In the genomic region with DNA sequence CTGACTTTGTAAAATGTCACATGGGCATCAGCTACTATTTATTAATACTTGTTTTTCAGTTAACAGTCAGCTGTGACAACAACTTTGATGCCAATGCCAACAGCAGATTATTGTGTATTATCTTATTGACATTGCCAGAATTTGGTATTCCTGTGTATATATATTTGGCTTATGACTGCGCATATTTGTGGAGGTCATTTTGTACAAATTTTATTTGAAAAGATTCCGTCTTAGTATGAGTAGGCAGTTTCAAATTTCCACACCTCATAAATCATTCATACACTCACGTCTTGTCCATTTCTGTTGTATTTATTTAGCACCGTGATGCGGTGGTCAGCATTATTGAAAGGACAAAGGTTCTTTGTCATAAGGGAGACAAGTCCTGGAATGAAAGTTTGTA, we compare ENCODE assay signal across 19 cellular contexts.
"Had no signal": no experiment of that assay in that cellular context is flagged by ENCODE, and none has a peak within 500 bp of the region (broad histone marks: within the 10 kb centered on the region; RNA-seq: fewer than 3 reads in every experiment).

No MANE protein-coding gene starts in this region.

- H3K36me3 Mint-ChIP-seq: activated naive CD4-positive, alpha-beta T cell treated with anti-CD3 and anti-CD28 coated beads, Interleukin-2, amount 10 ng/mL, durations not matched to agents 7 days and 5 days; stimulated activated naive B cell treated with anti-CD40 and anti-IgM and Interleukin-4, amounts not matched to agents 10 μg/mL and 1 μg/mL and 100 μg/mL, for 72 hours had no signal

- FAIRE-seq: endometrium, kidney had no signal

- H3K27ac ChIP-seq: gastrocnemius medialis, heart left ventricle, sigmoid colon, spleen, upper lobe of right lung had no signal

- H3K27me3 ChIP-seq: gastrocnemius medialis, heart left ventricle, sigmoid colon, spleen, upper lobe of right lung had no signal

- DNase-seq: activated CD4-positive, alpha-beta T cell treated with anti-CD3 and anti-CD28 coated beads, Interleukin-2, amount 10 ng/mL, durations not matched to agents 24 days and 14 days; activated CD8-positive, alpha-beta T cell treated with anti-CD3 and anti-CD28 coated beads for 36 hours; activated naive CD4-positive, alpha-beta T cell treated with anti-CD3 and anti-CD28 coated beads, Interleukin-2, amount 10 ng/mL, durations not matched to agents 7 days and 5 days; activated naive CD8-positive, alpha-beta T cell treated with anti-CD3 and anti-CD28 coated beads, Interleukin-2, amount 50 U/mL, for 24 hours; activated T-cell treated with anti-CD3 and anti-CD28 coated beads, Interleukin-2, amount 50 U/mL, for 1 hour; anterior cingulate cortex; cortex of kidney; erythroblast; gastrocnemius medialis; heart left ventricle; kidney; nephron progenitor cell; nucleus accumbens; sigmoid colon; spleen; stimulated activated naive B cell treated with anti-CD40 and anti-IgM and Interleukin-4, amounts not matched to agents 10 μg/mL and 1 μg/mL and 100 μg/mL, for 72 hours; upper lobe of right lung had no signal

- H3K27me3 Mint-ChIP-seq: activated CD4-positive, alpha-beta T cell treated with anti-CD3 and anti-CD28 coated beads, Interleukin-2, amount 10 ng/mL, durations not matched to agents 24 days and 14 days; activated CD8-positive, alpha-beta T cell treated with anti-CD3 and anti-CD28 coated beads for 36 hours; activated naive CD4-positive, alpha-beta T cell treated with anti-CD3 and anti-CD28 coated beads, Interleukin-2, amount 10 ng/mL, durations not matched to agents 7 days and 5 days; activated naive CD8-positive, alpha-beta T cell treated with anti-CD3 and anti-CD28 coated beads, Interleukin-2, amount 50 U/mL, for 24 hours; stimulated activated naive B cell treated with anti-CD40 and anti-IgM and Interleukin-4, amounts not matched to agents 10 μg/mL and 1 μg/mL and 100 μg/mL, for 72 hours had no signal

- ATAC-seq: activated CD8-positive, alpha-beta T cell treated with anti-CD3 and anti-CD28 coated beads for 36 hours; activated naive CD8-positive, alpha-beta T cell treated with anti-CD3 and anti-CD28 coated beads, Interleukin-2, amount 50 U/mL, for 24 hours; gastrocnemius medialis; heart left ventricle; left lobe of liver; stimulated activated naive B cell treated with anti-CD40 and anti-IgM and Interleukin-4, amounts not matched to agents 10 μg/mL and 1 μg/mL and 100 μg/mL, for 72 hours; upper lobe of right lung had no signal

- H3K4me1 Mint-ChIP-seq: activated CD4-positive, alpha-beta T cell treated with anti-CD3 and anti-CD28 coated beads, Interleukin-2, amount 10 ng/mL, durations not matched to agents 24 days and 14 days; activated naive CD4-positive, alpha-beta T cell treated with anti-CD3 and anti-CD28 coated beads, Interleukin-2, amount 10 ng/mL, durations not matched to agents 7 days and 5 days; activated naive CD8-positive, alpha-beta T cell treated with anti-CD3 and anti-CD28 coated beads, Interleukin-2, amount 50 U/mL, for 24 hours; stimulated activated naive B cell treated with anti-CD40 and anti-IgM and Interleukin-4, amounts not matched to agents 10 μg/mL and 1 μg/mL and 100 μg/mL, for 72 hours had no signal

- H3K36me3 ChIP-seq: gastrocnemius medialis, heart left ventricle, sigmoid colon, spleen, upper lobe of right lung had no signal

- H3K9me3 ChIP-seq: gastrocnemius medialis, heart left ventricle, sigmoid colon, spleen, upper lobe of right lung had no signal

- H3K9me3 Mint-ChIP-seq: activated CD4-positive, alpha-beta T cell treated with anti-CD3 and anti-CD28 coated beads, Interleukin-2, amount 10 ng/mL, durations not matched to agents 24 days and 14 days; activated CD8-positive, alpha-beta T cell treated with anti-CD3 and anti-CD28 coated beads for 36 hours; activated naive CD4-positive, alpha-beta T cell treated with anti-CD3 and anti-CD28 coated beads, Interleukin-2, amount 10 ng/mL, durations not matched to agents 7 days and 5 days; activated naive CD8-positive, alpha-beta T cell treated with anti-CD3 and anti-CD28 coated beads, Interleukin-2, amount 50 U/mL, for 24 hours; nephron progenitor cell; stimulated activated naive B cell treated with anti-CD40 and anti-IgM and Interleukin-4, amounts not matched to agents 10 μg/mL and 1 μg/mL and 100 μg/mL, for 72 hours had no signal

- H3K27ac Mint-ChIP-seq: activated CD4-positive, alpha-beta T cell treated with anti-CD3 and anti-CD28 coated beads, Interleukin-2, amount 10 ng/mL, durations not matched to agents 24 days and 14 days; activated CD8-positive, alpha-beta T cell treated with anti-CD3 and anti-CD28 coated beads for 36 hours; activated naive CD4-positive, alpha-beta T cell treated with anti-CD3 and anti-CD28 coated beads, Interleukin-2, amount 10 ng/mL, durations not matched to agents 7 days and 5 days; activated naive CD8-positive, alpha-beta T cell treated with anti-CD3 and anti-CD28 coated beads, Interleukin-2, amount 50 U/mL, for 24 hours; nephron progenitor cell; stimulated activated naive B cell treated with anti-CD40 and anti-IgM and Interleukin-4, amounts not matched to agents 10 μg/mL and 1 μg/mL and 100 μg/mL, for 72 hours had no signal

- H3K4me3 ChIP-seq: gastrocnemius medialis, heart left ventricle, sigmoid colon, spleen, upper lobe of right lung had no signal

- H3K4me3 Mint-ChIP-seq: activated CD4-positive, alpha-beta T cell treated with anti-CD3 and anti-CD28 coated beads, Interleukin-2, amount 10 ng/mL, durations not matched to agents 24 days and 14 days; activated CD8-positive, alpha-beta T cell treated with anti-CD3 and anti-CD28 coated beads for 36 hours; activated naive CD4-positive, alpha-beta T cell treated with anti-CD3 and anti-CD28 coated beads, Interleukin-2, amount 10 ng/mL, durations not matched to agents 7 days and 5 days; activated naive CD8-positive, alpha-beta T cell treated with anti-CD3 and anti-CD28 coated beads, Interleukin-2, amount 50 U/mL, for 24 hours; nephron progenitor cell; stimulated activated naive B cell treated with anti-CD40 and anti-IgM and Interleukin-4, amounts not matched to agents 10 μg/mL and 1 μg/mL and 100 μg/mL, for 72 hours had no signal

- H3K4me1 ChIP-seq: gastrocnemius medialis, heart left ventricle, spleen, upper lobe of right lung had no signal
